ENCODE assay signal across 1 cellular context in genomic region chr10:50636576-50636975, GRCh38.
TF ChIP-seq lines count a peak whose summit lies in the region.

No MANE protein-coding gene starts in this region.

TF ChIP-seq in GM23338, 12 proteins besides CTCF, POLR2A, EP300 and RAD21 (continued from another document):
- TF ChIP-seq JUNB (IDR thresholded peaks at IDR 0.05; ENCODE audit: unreplicated experiment) (no peak), ZNF331 (CRISPR knock-in tag; IDR thresholded peaks at IDR 0.05; ENCODE audit: low read depth) (no peak), STAT1 (IDR thresholded peaks at IDR 0.05; ENCODE audit: unreplicated experiment) (no peak), CREB1 (CRISPR knock-in tag; IDR thresholded peaks at IDR 0.05; ENCODE audit: low read depth) (no peak), EZH2 (IDR thresholded peaks at IDR 0.05; ENCODE audit: low read depth, unreplicated experiment) (no peak), NANOG (IDR thresholded peaks at IDR 0.05; ENCODE audit: borderline replicate concordance) (no peak), ZNF114 (CRISPR knock-in tag; IDR thresholded peaks at IDR 0.05) (no peak), EZH2phosphoT487 (IDR thresholded peaks at IDR 0.05; ENCODE audit: unreplicated experiment) (no peak), POLR2AphosphoS5 (IDR thresholded peaks at IDR 0.05; ENCODE audit: low read depth) (no peak), REST (IDR thresholded peaks at IDR 0.05; ENCODE audit: unreplicated experiment) (no peak)
- TF ChIP-seq, protein P1, sequence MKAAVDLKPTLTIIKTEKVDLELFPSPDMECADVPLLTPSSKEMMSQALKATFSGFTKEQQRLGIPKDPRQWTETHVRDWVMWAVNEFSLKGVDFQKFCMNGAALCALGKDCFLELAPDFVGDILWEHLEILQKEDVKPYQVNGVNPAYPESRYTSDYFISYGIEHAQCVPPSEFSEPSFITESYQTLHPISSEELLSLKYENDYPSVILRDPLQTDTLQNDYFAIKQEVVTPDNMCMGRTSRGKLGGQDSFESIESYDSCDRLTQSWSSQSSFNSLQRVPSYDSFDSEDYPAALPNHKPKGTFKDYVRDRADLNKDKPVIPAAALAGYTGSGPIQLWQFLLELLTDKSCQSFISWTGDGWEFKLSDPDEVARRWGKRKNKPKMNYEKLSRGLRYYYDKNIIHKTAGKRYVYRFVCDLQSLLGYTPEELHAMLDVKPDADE (IDR thresholded peaks at IDR 0.05): no peak
